Comparison of ENCODE assay signal across 8 cellular contexts in the genomic region with DNA sequence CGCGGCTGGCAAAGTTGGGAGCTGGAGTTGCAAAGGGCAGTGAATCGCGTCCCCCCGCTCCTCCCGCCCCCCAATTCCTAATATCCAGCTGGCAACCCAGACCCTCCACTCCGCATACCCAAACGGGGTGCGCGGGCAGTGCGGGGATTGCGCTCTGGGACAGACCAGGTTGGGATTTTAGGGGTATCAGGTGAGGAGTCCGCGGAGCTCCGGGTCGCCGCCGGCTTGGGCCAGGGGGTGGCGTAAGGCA. TPM values are rescaled to one million over a fixed set of nuclear protein-coding genes. Genes with fewer than 3 reads are reported as not detected.
DNase-seq lines count a peak whose midpoint lies in the region; TF ChIP-seq lines count a peak whose summit lies in the region.

No MANE protein-coding gene starts in this region.

- peak overlapping the region; percentile 80 for H3K4me3 ChIP-seq in OCI-LY3 (ENCODE audit: low read length)
- H3K4me3 ChIP-seq in esophagus muscularis mucosa, result peak overlapping the region; percentile 56 to 75 (median 66)
- peak overlapping the region; percentile 46 for H3K4me3 ChIP-seq in ovary

- H3K9ac ChIP-seq in OCI-LY3 (ENCODE audit: low read length), result peak overlapping the region; percentile 66

- intact Hi-C loops in esophagus muscularis mucosa (cut with DNase I) (no loop called here), ovary (cut with DNase I) (loop anchor here in 2 of 4 donors (5.0 to 10.0 kb wide), 3 partner anchors 141 to 181 kb away; no protein-coding TSS in a partner anchor)

- TF ChIP-seq POLR2A in esophagus muscularis mucosa (IDR thresholded peaks at IDR 0.05; ENCODE audit: low read depth) (no peak), ovary (IDR thresholded peaks at IDR 0.05) (no peak)

- no peaks in the 10 kb centered on the region for H3K36me3 ChIP-seq in OCI-LY3 (replicated peaks; ENCODE audit: low read depth, low read length)
- no peaks in the 10 kb centered on the region for H3K36me3 ChIP-seq in esophagus muscularis mucosa
- no peaks in the 10 kb centered on the region for H3K36me3 ChIP-seq in ovary

- peak overlapping the region; percentile 91 for H3K4me2 ChIP-seq in OCI-LY3 (ENCODE audit: low read length)

- no peaks in the 10 kb centered on the region for H3K79me2 ChIP-seq in OCI-LY3 (ENCODE audit: low read length)

- no peak overlapping the region for H3K27ac ChIP-seq in OCI-LY3 (ENCODE audit: low read length)
- H3K27ac ChIP-seq in esophagus muscularis mucosa (replicated peaks in 1 of 4), result peak overlapping the region; percentile 75 to 81 (median 77)
- H3K27ac ChIP-seq in ovary, result peak overlapping the region; percentile 58 to 86

- no CpG with 5 or more reads among the region's 19 CpGs for WGBS in esophagus muscularis mucosa
- WGBS in ovary, 3 donors, result 1 to 3% (median 1%) methylated on average over 19 of the region's 19 CpGs

- H3K4me1 ChIP-seq in OCI-LY3 (ENCODE audit: low read length) (peaks cover 15% of the 10 kb centered on the region), esophagus muscularis mucosa (peaks cover 13 to 28% (median 23%) of the 10 kb centered on the region in 4 donors), ovary (ENCODE audit: insufficient read depth) (peaks cover 9% of the 10 kb centered on the region)

- peak; percentile 7 for DNase-seq in GM03348 (ENCODE audit: low spot score)
- DNase-seq in esophagus muscularis mucosa (ENCODE audit: extremely low spot score), result no peak
- peak in 3 of 5 donors; percentile 55 to 66 (median 56) for DNase-seq in ovary
- DNase-seq in NCI-H2227 treated with DMSO at 0.1 percent for 48 hours (lab: John Stamatoyannopoulos, UW), result no peak
- DNase-seq in NCI-H526 (lab: John Stamatoyannopoulos, UW), result no peak
- DNase-seq in NCI-H1436 (lab: John Stamatoyannopoulos, UW), result no peak
- no peak for DNase-seq in NCI-H2171 (lab: John Stamatoyannopoulos, UW)

- H3K27me3 ChIP-seq in OCI-LY3 (ENCODE audit: low read depth, low read length) (0 out of 2 replicates have a peak, but pooled peaks cover 5% of the 10 kb centered on the region), esophagus muscularis mucosa (peaks cover 0 to 28% (median 6%) of the 10 kb centered on the region in 4 donors), ovary (no peaks in the 10 kb centered on the region)

- H2AFZ ChIP-seq in OCI-LY3 (ENCODE audit: low read depth, low read length), result peak overlapping the region; percentile 45; the same call in 1 of the 2 replicates

- TF ChIP-seq EP300 in esophagus muscularis mucosa (IDR thresholded peaks at IDR 0.05) (no peak), ovary (IDR thresholded peaks at IDR 0.05) (no peak)

- TF ChIP-seq CTCF in OCI-LY3 (IDR thresholded peaks at IDR 0.05; ENCODE audit: low read depth, low read length) (peak; percentile 42; the same call in 1 of the 2 replicates), esophagus muscularis mucosa (IDR thresholded peaks at IDR 0.05) (peak in 1 of 3 experiments; percentile 8), ovary (IDR thresholded peaks at IDR 0.05) (peak in 1 of 3 donors; percentile 11)

- no peaks in the 10 kb centered on the region for H3K9me3 ChIP-seq in OCI-LY3 (ENCODE audit: insufficient read depth, low read length)
- H3K9me3 ChIP-seq in esophagus muscularis mucosa, result no peaks in the 10 kb centered on the region
- H3K9me3 ChIP-seq in ovary, result peaks cover 0 to 4% of the 10 kb centered on the region in 2 donors

- H4K20me1 ChIP-seq in OCI-LY3 (ENCODE audit: insufficient read depth, low read length), result no peaks in the 10 kb centered on the region

RNA-seq across cellular contexts. Expression of gene IQGAP2, which starts 0.6 kb away (rescaled TPM):
- total RNA-seq in esophagus muscularis mucosa, result 10 to 100 TPM; 14.9 to 30.7 (median 20.8) TPM
- total RNA-seq in ovary, result 10 to 100 TPM in 6 of 7 donors, 1 to 10 TPM in 1; 9.3 to 27.6 (median 16.3) TPM
- 10 to 100 TPM in 1 of 2 donors, 1 to 10 TPM in 1; 8.6 to 13.9 TPM for polyA plus RNA-seq in ovary

Comparison
In these comparisons a context has a peak if more than half of its experiments do, and no peak if none do; other contexts are left out.
1. DNase-seq: peak in GM03348 (single experiment) and ovary (3 of 5); none in esophagus muscularis mucosa (single experiment), NCI-H2227 treated with DMSO at 0.1 percent for 48 hours (single experiment), NCI-H526 (0 of 2), NCI-H1436 (single experiment) and NCI-H2171 (single experiment).
2. Peak in every context shown above with its lines, with median percentiles within 50 percentile points of each other: H3K4me3 ChIP-seq.